Comparison of ENCODE assay signal across 30 cellular contexts in genomic region chr6:45707188-45707587, GRCh38.
"Had no signal": no experiment of that assay in that cellular context is flagged by ENCODE, and none has a peak within 500 bp of the region (broad histone marks: within the 10 kb centered on the region; RNA-seq: fewer than 3 reads in every experiment).

No MANE protein-coding gene starts in this region.

- H3K27ac Mint-ChIP-seq: activated B cell treated with CpG ODN at 0.5 μM for 24 hours; activated CD8-positive, alpha-beta memory T cell treated with anti-CD3 and anti-CD28 coated beads, Interleukin-2, amount 10 ng/mL, durations not matched to agents 7 days and 5 days; activated naive CD4-positive, alpha-beta T cell treated with anti-CD3 and anti-CD28 coated beads, Interleukin-2, amount 10 ng/mL, durations not matched to agents 7 days and 5 days; activated naive CD8-positive, alpha-beta T cell; activated naive CD8-positive, alpha-beta T cell treated with anti-CD3 and anti-CD28 coated beads, Interleukin-2, amount 50 U/mL, for 24 hours; brain had no signal

- DNase-seq: activated B cell treated with CpG ODN at 0.5 μM for 24 hours; activated CD4-positive, alpha-beta T cell treated with anti-CD3 and anti-CD28 coated beads for 4 hours; activated CD4-positive, CD25-positive, alpha-beta regulatory T cell treated with anti-CD3 and anti-CD28 coated beads, Interleukin-2, amount 50 U/mL, for 72 hours; activated CD8-positive, alpha-beta memory T cell treated with anti-CD3 and anti-CD28 coated beads, Interleukin-2, amount 10 ng/mL, durations not matched to agents 7 days and 5 days; activated CD8-positive, alpha-beta memory T cell treated with anti-CD3 and anti-CD28 coated beads, Interleukin-2, amount 50 U/mL, for 48 hours; activated effector memory CD4-positive, alpha-beta T cell treated with Interleukin-2 at 50 U/mL for 16 hours; activated naive CD4-positive, alpha-beta T cell treated with anti-CD3 and anti-CD28 coated beads, Interleukin-2, amount 10 ng/mL, durations not matched to agents 7 days and 5 days; activated naive CD8-positive, alpha-beta T cell treated with anti-CD3 and anti-CD28 coated beads, Interleukin-2, amount 50 U/mL, for 24 hours; anterior cingulate cortex; caudate nucleus; Karpas-422; NCI-H1048; NCI-H1105 treated with DMSO at 0.1 percent for 48 hours; NCI-H1436; NCI-H1694; NCI-H1930; NCI-H2081 treated with DMSO at 0.1 percent for 48 hours; NCI-H226; NCI-H446 treated with DMSO at 0.1 percent for 48 hours; NCI-H524 treated with DMSO at 0.1 percent for 48 hours; NK-92 treated with Interleukin-12 subunit alpha and Interleukin-12 subunit beta, amount 100 ng/mL, for 24 hours; OCI-M1; Right ventricle myocardium superior; SW 1271; T-helper 1 cell; T-helper 9 cell had no signal

- H3K27me3 Mint-ChIP-seq: activated B cell treated with CpG ODN at 0.5 μM for 24 hours; activated CD8-positive, alpha-beta memory T cell treated with anti-CD3 and anti-CD28 coated beads, Interleukin-2, amount 10 ng/mL, durations not matched to agents 7 days and 5 days; activated naive CD8-positive, alpha-beta T cell; activated naive CD8-positive, alpha-beta T cell treated with anti-CD3 and anti-CD28 coated beads, Interleukin-2, amount 50 U/mL, for 24 hours had no signal

- H3K4me3 Mint-ChIP-seq: activated B cell treated with CpG ODN at 0.5 μM for 24 hours; activated CD8-positive, alpha-beta memory T cell treated with anti-CD3 and anti-CD28 coated beads, Interleukin-2, amount 10 ng/mL, durations not matched to agents 7 days and 5 days; activated naive CD4-positive, alpha-beta T cell treated with anti-CD3 and anti-CD28 coated beads, Interleukin-2, amount 10 ng/mL, durations not matched to agents 7 days and 5 days; activated naive CD8-positive, alpha-beta T cell; activated naive CD8-positive, alpha-beta T cell treated with anti-CD3 and anti-CD28 coated beads, Interleukin-2, amount 50 U/mL, for 24 hours; brain had no signal

- H3K9me3 Mint-ChIP-seq: activated B cell treated with CpG ODN at 0.5 μM for 24 hours; activated naive CD4-positive, alpha-beta T cell treated with anti-CD3 and anti-CD28 coated beads, Interleukin-2, amount 10 ng/mL, durations not matched to agents 7 days and 5 days; activated naive CD8-positive, alpha-beta T cell treated with anti-CD3 and anti-CD28 coated beads, Interleukin-2, amount 50 U/mL, for 24 hours; brain had no signal

- H3K4me3 ChIP-seq: K562 had no signal

- ATAC-seq: activated CD8-positive, alpha-beta memory T cell treated with anti-CD3 and anti-CD28 coated beads, Interleukin-2, amount 10 ng/mL, durations not matched to agents 7 days and 5 days; activated naive CD8-positive, alpha-beta T cell treated with anti-CD3 and anti-CD28 coated beads, Interleukin-2, amount 50 U/mL, for 24 hours; K562 had no signal

- H3K4me1 Mint-ChIP-seq: brain had no signal

- H3K27ac ChIP-seq: VCaP had no signal

- H3K36me3 Mint-ChIP-seq: activated CD8-positive, alpha-beta memory T cell treated with anti-CD3 and anti-CD28 coated beads, Interleukin-2, amount 10 ng/mL, durations not matched to agents 7 days and 5 days; activated naive CD4-positive, alpha-beta T cell treated with anti-CD3 and anti-CD28 coated beads, Interleukin-2, amount 10 ng/mL, durations not matched to agents 7 days and 5 days; activated naive CD8-positive, alpha-beta T cell; brain had no signal
